Comparison of ENCODE assay signal across 8 cellular contexts in genomic region chr17:76868669-76869208, GRCh38. TPM values are rescaled to one million over a fixed set of nuclear protein-coding genes. Genes with fewer than 3 reads are reported as not detected.
A peak's percentile ranks its signal among the peaks of the same experiment; 100 is the strongest.
DNase-seq lines count a peak whose midpoint lies in the region; ATAC-seq and TF ChIP-seq lines count a peak whose summit lies in the region.

No MANE protein-coding gene starts in this region.

- no peak for TF ChIP-seq POLR2A in tibial nerve (IDR thresholded peaks at IDR 0.05)

- H3K4me3 ChIP-seq in iPS-15b (ENCODE audit: low read depth, low read length), result peak overlapping the region; percentile 58
- H3K4me3 ChIP-seq in tibial nerve, result peak overlapping the region in 3 of 4 donors; percentile 14 to 52 (median 22)

- H3K27me3 ChIP-seq in iPS-15b (ENCODE audit: control insufficient read depth, insufficient read depth, low read length) (peaks cover 13% of the 10 kb centered on the region), tibial nerve (peaks cover 0 to 47% of the 10 kb centered on the region in 2 donors)

- H3K36me3 ChIP-seq in iPS-15b (ENCODE audit: control insufficient read depth, insufficient read depth, low read length), result no peaks in the 10 kb centered on the region
- H3K36me3 ChIP-seq in tibial nerve, result no peaks in the 10 kb centered on the region

- no peak overlapping the region for H3K27ac Mint-ChIP-seq in activated CD8-positive, alpha-beta memory T cell treated with anti-CD3 and anti-CD28 coated beads, Interleukin-2, amount 10 ng/mL, durations not matched to agents 7 days and 5 days
- no peak overlapping the region for H3K27ac Mint-ChIP-seq in activated T-cell treated with anti-CD3 and anti-CD28 coated beads, Interleukin-2, amount 50 U/mL, for 24 hours

- DNase-seq in activated CD8-positive, alpha-beta memory T cell treated with anti-CD3 and anti-CD28 coated beads, Interleukin-2, amount 10 ng/mL, durations not matched to agents 7 days and 5 days, result no peak
- no peak for DNase-seq in activated CD8-positive, alpha-beta memory T cell treated with anti-CD3 and anti-CD28 coated beads, Interleukin-2, amount 50 U/mL, for 4 hours
- DNase-seq in activated T-cell treated with anti-CD3 and anti-CD28 coated beads, Interleukin-2, amount 50 U/mL, for 24 hours, result no peak
- DNase-seq in tibial nerve (ENCODE audit: low spot score in 2 of 2), result no peak
- DNase-seq in foreskin melanocyte, result no peak

- no peak for TF ChIP-seq CTCF in tibial nerve (IDR thresholded peaks at IDR 0.05)

- no peaks in the 10 kb centered on the region for H3K9me3 Mint-ChIP-seq in activated CD8-positive, alpha-beta memory T cell treated with anti-CD3 and anti-CD28 coated beads, Interleukin-2, amount 10 ng/mL, durations not matched to agents 7 days and 5 days (ENCODE audit: low read depth)
- no peaks in the 10 kb centered on the region for H3K9me3 Mint-ChIP-seq in activated T-cell treated with anti-CD3 and anti-CD28 coated beads, Interleukin-2, amount 50 U/mL, for 24 hours

- H3K36me3 Mint-ChIP-seq in activated CD8-positive, alpha-beta memory T cell treated with anti-CD3 and anti-CD28 coated beads, Interleukin-2, amount 10 ng/mL, durations not matched to agents 7 days and 5 days, result no peaks in the 10 kb centered on the region
- no peaks in the 10 kb centered on the region for H3K36me3 Mint-ChIP-seq in activated T-cell treated with anti-CD3 and anti-CD28 coated beads, Interleukin-2, amount 50 U/mL, for 24 hours (ENCODE audit: low read depth)

- H3K9ac ChIP-seq in iPS-15b (ENCODE audit: low read depth, low read length), result no peak overlapping the region

- no peak for TF ChIP-seq EP300 in tibial nerve (IDR thresholded peaks at IDR 0.05)

- 1% methylated on average over 21 to 57 of the region's 68 CpGs for WGBS in tibial nerve, 2 donors

- H3K4me1 ChIP-seq in iPS-15b (ENCODE audit: control insufficient read depth, insufficient read depth, low read length) (no peaks in the 10 kb centered on the region), tibial nerve (peaks cover 0 to 24% (median 7%) of the 10 kb centered on the region in 4 donors)

- no peak overlapping the region for H3K27ac ChIP-seq in tibial nerve

- H3K27me3 Mint-ChIP-seq in activated CD8-positive, alpha-beta memory T cell treated with anti-CD3 and anti-CD28 coated beads, Interleukin-2, amount 10 ng/mL, durations not matched to agents 7 days and 5 days, result peaks cover 41% of the 10 kb centered on the region
- peaks cover 40% of the 10 kb centered on the region for H3K27me3 Mint-ChIP-seq in activated T-cell treated with anti-CD3 and anti-CD28 coated beads, Interleukin-2, amount 50 U/mL, for 24 hours

- H3K4me1 Mint-ChIP-seq in activated CD8-positive, alpha-beta memory T cell treated with anti-CD3 and anti-CD28 coated beads, Interleukin-2, amount 10 ng/mL, durations not matched to agents 7 days and 5 days, result peaks cover 13% of the 10 kb centered on the region
- peaks cover 13% of the 10 kb centered on the region for H3K4me1 Mint-ChIP-seq in activated T-cell treated with anti-CD3 and anti-CD28 coated beads, Interleukin-2, amount 50 U/mL, for 24 hours (ENCODE audit: low read depth)

- H3K9me3 ChIP-seq in iPS-15b (ENCODE audit: control insufficient read depth, insufficient read depth, low read length), result no peaks in the 10 kb centered on the region
- H3K9me3 ChIP-seq in tibial nerve, result no peaks in the 10 kb centered on the region

- peak; percentile 34 for ATAC-seq in activated CD8-positive, alpha-beta memory T cell treated with anti-CD3 and anti-CD28 coated beads, Interleukin-2, amount 10 ng/mL, durations not matched to agents 7 days and 5 days
- no peak for ATAC-seq in HG03354 (IDR thresholded peaks at IDR 0.05; ENCODE audit: poor library complexity, severe bottlenecking, unreplicated experiment)
- ATAC-seq in HG03175 (IDR thresholded peaks at IDR 0.05; ENCODE audit: unreplicated experiment), result no peak

- CTCF ChIA-PET in activated CD8-positive, alpha-beta memory T cell treated with anti-CD3 and anti-CD28 coated beads, Interleukin-2, amount 10 ng/mL, durations not matched to agents 7 days and 5 days (lab: Charles Lee), result interaction anchor here (0.9 to 6.2 kb wide), 23 partner anchors 9 to 379 kb away, joined by 3 to 121 read pairs (median 5); no protein-coding TSS in a partner anchor

- no peak overlapping the region for H3K4me3 Mint-ChIP-seq in activated CD8-positive, alpha-beta memory T cell treated with anti-CD3 and anti-CD28 coated beads, Interleukin-2, amount 10 ng/mL, durations not matched to agents 7 days and 5 days
- peak overlapping the region; percentile 46 for H3K4me3 Mint-ChIP-seq in activated T-cell treated with anti-CD3 and anti-CD28 coated beads, Interleukin-2, amount 50 U/mL, for 24 hours

RNA-seq across cellular contexts. Expression of gene MGAT5B, which starts 0.5 kb away (rescaled TPM):
- under 1 TPM; 0.18 to 0.68 TPM for total RNA-seq in activated CD8-positive, alpha-beta memory T cell treated with anti-CD3 and anti-CD28 coated beads, Interleukin-2, amount 10 ng/mL, durations not matched to agents 7 days and 5 days
- total RNA-seq in tibial nerve, result 1 to 10 TPM in 2 of 4 donors, under 1 TPM in 2; 0.78 to 1.5 (median 0.96) TPM
